ENCODE assay signal across 19 cellular contexts in the genomic region with DNA sequence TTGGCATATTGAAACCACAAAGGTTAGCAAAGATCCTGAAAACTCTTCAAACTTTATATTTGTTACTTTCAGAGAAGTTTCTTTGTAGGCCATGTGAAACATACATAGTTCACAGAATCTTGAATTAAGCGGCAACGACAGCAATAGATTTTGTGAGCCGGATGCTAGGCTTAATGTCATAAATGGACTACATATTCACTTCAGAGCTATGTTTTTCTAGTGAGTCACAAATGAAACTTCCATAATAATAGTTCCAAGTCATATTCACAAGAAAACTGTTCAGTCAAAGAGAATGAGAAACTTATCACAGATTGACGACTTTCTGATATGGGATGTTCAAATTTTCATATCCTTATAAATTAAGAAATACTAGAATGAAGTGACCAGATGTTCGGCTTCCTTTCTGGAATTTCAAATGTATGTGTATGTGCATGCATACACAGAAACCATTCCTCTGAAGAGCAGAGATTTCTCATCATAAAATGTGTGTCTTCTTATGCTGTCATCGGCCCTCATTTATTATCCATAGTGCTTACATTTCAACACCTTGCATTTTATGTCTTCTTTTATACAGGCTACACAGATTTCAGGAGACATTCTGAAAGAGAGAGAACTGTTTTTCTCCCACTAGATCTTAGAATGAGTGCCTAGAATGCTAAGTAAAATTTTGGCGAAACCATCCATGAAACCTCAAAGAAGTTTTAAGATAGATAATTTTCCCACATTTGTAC.
DNase-seq lines count a peak whose midpoint lies in the region; ATAC-seq and TF ChIP-seq lines count a peak whose summit lies in the region.
"Had no signal": no experiment of that assay in that cellular context is flagged by ENCODE, and none has a peak within 500 bp of the region (broad histone marks: within the 10 kb centered on the region; RNA-seq: fewer than 3 reads in every experiment).

No MANE protein-coding gene starts in this region.

- H2BK12ac ChIP-seq in mesenchymal stem cell (ENCODE audit: low read length in 2 of 2): no peak overlapping the region

- peak overlapping the region; percentile 35 for H3K27ac ChIP-seq in mesenchymal stem cell (ENCODE audit: low read length, poor library complexity, severe bottlenecking)
- no peak overlapping the region for H3K27ac ChIP-seq in gastrocnemius medialis
- H3K27ac ChIP-seq: BLaER1 treated with 17β-estradiol and CSF1 and Interleukin-3, amounts not matched to agents 10 nM and 100 nM; prostate gland; vagina had no signal

- no peak overlapping the region for H2BK120ac ChIP-seq in mesenchymal stem cell (ENCODE audit: low read depth, low read length)

- intact Hi-C loops in gastrocnemius medialis (cut with DNase I; ENCODE audit: low total_unique reads): no loop called here

- no peak overlapping the region for H2AK5ac ChIP-seq in mesenchymal stem cell (ENCODE audit: low read length, severe bottlenecking)

- no peak overlapping the region for H2AFZ ChIP-seq in mesenchymal stem cell (ENCODE audit: low read depth, low read length)

- peaks cover 12% of the 10 kb centered on the region for H3K4me1 ChIP-seq in adipocyte (ENCODE audit: control insufficient read depth, insufficient read depth, low read length)
- peaks cover 3% of the 10 kb centered on the region for H3K4me1 ChIP-seq in mesenchymal stem cell (ENCODE audit: control insufficient read depth, insufficient read depth, low read depth, low read length)
- no peaks in the 10 kb centered on the region for H3K4me1 ChIP-seq in gastrocnemius medialis
- H3K4me1 ChIP-seq: BLaER1 treated with 17β-estradiol and CSF1 and Interleukin-3, amounts not matched to agents 10 nM and 100 nM; prostate gland; vagina had no signal

- H3K9ac ChIP-seq in adipocyte (ENCODE audit: low read length) (no peak overlapping the region), mesenchymal stem cell (ENCODE audit: low read length) (peak overlapping the region; percentile 41)
- H3K9ac ChIP-seq: BLaER1 treated with 17β-estradiol and CSF1 and Interleukin-3, amounts not matched to agents 10 nM and 100 nM had no signal

- H3K4me3 ChIP-seq in adipocyte (ENCODE audit: low read length): peak overlapping the region; percentile 29
- peak overlapping the region in 1 of 2 experiments; percentile 23 for H3K4me3 ChIP-seq in mesenchymal stem cell (ENCODE audit: insufficient read depth in 1 of 2, low read depth in 1 of 2, low read length in 2 of 2)
- H3K4me3 ChIP-seq in gastrocnemius medialis: no peak overlapping the region
- H3K4me3 ChIP-seq: BLaER1 treated with 17β-estradiol and CSF1 and Interleukin-3, amounts not matched to agents 10 nM and 100 nM; prostate gland; vagina had no signal

- WGBS in mesenchymal stem cell: 96% methylated on average over 3 of the region's 7 CpGs

- no peaks in the 10 kb centered on the region for H3K79me1 ChIP-seq in mesenchymal stem cell (replicated peaks; ENCODE audit: low read length, poor library complexity, severe bottlenecking)

- ATAC-seq in HG02610 (IDR thresholded peaks at IDR 0.05; ENCODE audit: unreplicated experiment) (peak; percentile 24), GM21423 (IDR thresholded peaks at IDR 0.05; ENCODE audit: unreplicated experiment) (no peak), gastrocnemius medialis (no peak), left lobe of liver (no peak)
- ATAC-seq: T-helper 17 cell had no signal

- H4K8ac ChIP-seq in mesenchymal stem cell (ENCODE audit: low read length): no peak overlapping the region

- TF ChIP-seq POLR2A in gastrocnemius medialis (IDR thresholded peaks at IDR 0.05): no peak

- no peak for TF ChIP-seq CTCF in gastrocnemius medialis (IDR thresholded peaks at IDR 0.05 in 4 of 5, conservative IDR thresholded peaks at IDR 0.05 in 1 of 5)

- no peak overlapping the region for H3K14ac ChIP-seq in mesenchymal stem cell (ENCODE audit: low read length in 2 of 2)

- H3K23ac ChIP-seq in mesenchymal stem cell (ENCODE audit: low read length in 2 of 2): no peak overlapping the region

- H3K4ac ChIP-seq in mesenchymal stem cell (ENCODE audit: low read depth in 1 of 2, low read length in 2 of 2): no peak overlapping the region

- no peaks in the 10 kb centered on the region for H3K9me3 ChIP-seq in adipocyte (ENCODE audit: control insufficient read depth, low read length)
- peaks cover 4% of the 10 kb centered on the region for H3K9me3 ChIP-seq in mesenchymal stem cell (ENCODE audit: control insufficient read depth, low read length)
- no peaks in the 10 kb centered on the region for H3K9me3 ChIP-seq in gastrocnemius medialis
- H3K9me3 ChIP-seq: prostate gland, vagina had no signal

- H3K27me3 ChIP-seq in adipocyte (replicated peaks; ENCODE audit: control insufficient read depth, insufficient read depth, low read length) (no peaks in the 10 kb centered on the region), mesenchymal stem cell (ENCODE audit: control insufficient read depth in 1 of 2, insufficient read depth in 1 of 2, low read length in 2 of 2) (no peaks in the 10 kb centered on the region), gastrocnemius medialis (no peaks in the 10 kb centered on the region)
- H3K27me3 ChIP-seq: BLaER1 treated with 17β-estradiol and CSF1 and Interleukin-3, amounts not matched to agents 10 nM and 100 nM; vagina had no signal

- no peak overlapping the region for H2BK15ac ChIP-seq in mesenchymal stem cell (ENCODE audit: low read depth, poor library complexity, severe bottlenecking)

- no peak overlapping the region for H4K91ac ChIP-seq in mesenchymal stem cell (ENCODE audit: low read length)

- DNase-seq in EH (ENCODE audit: low read depth): peak; percentile 87
- peak; percentile 65 for DNase-seq in adipocyte (ENCODE audit: low read depth)
- DNase-seq in mesenchymal stem cell: no peak
- DNase-seq in islet precursor cell: no peak
- DNase-seq in gastrocnemius medialis: no peak
- no peak for DNase-seq in left lobe of liver (ENCODE audit: low spot score)
- DNase-seq: activated CD4-positive, alpha-beta T cell treated with anti-CD3 and anti-CD28 coated beads, Interleukin-2, amount 50 U/mL, for 1 hour; anterior cingulate cortex; effector CD8-positive, alpha-beta T cell; glutamatergic neuron; NCI-H1048; NCI-H510A; stimulated activated CD4-positive, alpha-beta T cell treated with anti-CD3 and anti-CD28 coated beads, Interleukin-2, amount 100 ng/mL, for 24 hours; T-helper 17 cell had no signal

- in situ Hi-C loops in gastrocnemius medialis (cut with MboI; ENCODE audit: low sequenced_read_pairs in 4 of 4): no loop called here

- H3K18ac ChIP-seq in mesenchymal stem cell (ENCODE audit: low read depth in 1 of 2, low read length in 2 of 2): no peak overlapping the region

- H3K36me3 ChIP-seq in adipocyte (ENCODE audit: control insufficient read depth, insufficient read depth, low read length, severe bottlenecking) (no peaks in the 10 kb centered on the region), mesenchymal stem cell (ENCODE audit: control insufficient read depth in 1 of 2, insufficient read depth in 2 of 2, low read depth in 1 of 2, low read length in 2 of 2) (no peaks in the 10 kb centered on the region), gastrocnemius medialis (no peaks in the 10 kb centered on the region)
- H3K36me3 ChIP-seq: BLaER1 treated with 17β-estradiol and CSF1 and Interleukin-3, amounts not matched to agents 10 nM and 100 nM; prostate gland; vagina had no signal

- H3K4me2 ChIP-seq in mesenchymal stem cell (ENCODE audit: low read length, poor library complexity, severe bottlenecking): no peak overlapping the region
- H3K4me2 ChIP-seq: BLaER1 treated with 17β-estradiol and CSF1 and Interleukin-3, amounts not matched to agents 10 nM and 100 nM had no signal

- H2BK5ac ChIP-seq in mesenchymal stem cell (ENCODE audit: low read depth, low read length, poor library complexity, severe bottlenecking): no peak overlapping the region

Comparison
In these comparisons a context has a peak if more than half of its experiments do, and no peak if none do; other contexts are left out.
1. DNase-seq: peak in EH (single experiment) and adipocyte (single experiment); none in mesenchymal stem cell (single experiment), islet precursor cell (single experiment), gastrocnemius medialis (0 of 2) and left lobe of liver (single experiment).